Comparison of ENCODE assay signal across 17 cellular contexts in genomic region chr10:86827639-86828038, GRCh38.
"Had no signal": no experiment of that assay in that cellular context is flagged by ENCODE, and none has a peak within 500 bp of the region (broad histone marks: within the 10 kb centered on the region; RNA-seq: fewer than 3 reads in every experiment).

No MANE protein-coding gene starts in this region.

- H3K36me3 ChIP-seq: gastroesophageal sphincter, heart left ventricle, right atrium auricular region had no signal

- H3K4me3 ChIP-seq: body of pancreas, gastroesophageal sphincter, heart left ventricle, right atrium auricular region had no signal

- H3K27ac ChIP-seq: body of pancreas, heart left ventricle, right atrium auricular region had no signal

- DNase-seq: activated B cell treated with CpG ODN at 0.5 μM for 24 hours; activated CD4-positive, alpha-beta memory T cell treated with anti-CD3 and anti-CD28 coated beads for 36 hours; activated CD4-positive, alpha-beta T cell treated with anti-CD3 and anti-CD28 coated beads for 4 hours; activated CD8-positive, alpha-beta memory T cell treated with anti-CD3 and anti-CD28 coated beads, Interleukin-2, amount 10 ng/mL, durations not matched to agents 7 days and 5 days; activated naive CD4-positive, alpha-beta T cell treated with Interleukin-2 at 50 U/mL for 16 hours; activated T-cell treated with anti-CD3 and anti-CD28 coated beads, Interleukin-2, amount 50 U/mL, for 1 hour; body of pancreas; central memory CD4-positive, alpha-beta T cell; heart left ventricle; kidney glomerular epithelial cell; left ventricle myocardium superior; naive B cell; stimulated activated naive CD8-positive, alpha-beta T cell treated with anti-CD3 and anti-CD28 coated beads, Interleukin-15, amount 100 ng/mL, for 72 hours; T-helper 9 cell had no signal

- FAIRE-seq: endometrium had no signal

- H3K9me3 ChIP-seq: body of pancreas, gastroesophageal sphincter, heart left ventricle, right atrium auricular region had no signal

- H3K27me3 ChIP-seq: body of pancreas, gastroesophageal sphincter, heart left ventricle, right atrium auricular region had no signal
